8 cellular contexts compared by ENCODE assay signal in genomic region chr14:34220921-34221320, GRCh38.
DNase-seq lines count a peak whose midpoint lies in the region; ATAC-seq, FAIRE-seq and TF ChIP-seq lines count a peak whose summit lies in the region.

No MANE protein-coding gene starts in this region.

- no peaks in the 10 kb centered on the region for H3K4me1 ChIP-seq in astrocyte (ENCODE audit: insufficient read depth, low read length)

- intact Hi-C loops in CD14-positive monocyte (cut with micrococcal nuclease): no loop called here

- H3K36me3 Mint-ChIP-seq in astrocyte (ENCODE audit: low read depth, unreplicated experiment) (no peaks in the 10 kb centered on the region), CD14-positive monocyte (no peaks in the 10 kb centered on the region)

- DNase-seq in astrocyte (ENCODE audit: low read depth) (no peak), DMS53 treated with DMSO at 0.1 percent for 48 hours (lab: John Stamatoyannopoulos, UW; ENCODE audit: unreplicated experiment) (no peak), CD14-positive monocyte (ENCODE audit: low spot score) (no peak), substantia nigra (lab: John Stamatoyannopoulos, UW) (no peak), glomerular visceral epithelial cell (ENCODE audit: extremely low spot score) (no peak)

- H4K20me1 ChIP-seq in astrocyte (ENCODE audit: insufficient read depth, low read length): no peaks in the 10 kb centered on the region

- no peak overlapping the region for H3K4me2 ChIP-seq in astrocyte (ENCODE audit: low read length)

- no peak for TF ChIP-seq CTCF in astrocyte (IDR thresholded peaks at IDR 0.05; ENCODE audit: insufficient read depth, low read depth, low read length)
- no peak for TF ChIP-seq CTCF in CD14-positive monocyte (IDR thresholded peaks at IDR 0.05)

- H3K4me3 Mint-ChIP-seq in astrocyte (ENCODE audit: unreplicated experiment) (peak overlapping the region; percentile 40), CD14-positive monocyte (no peak overlapping the region)

- H3K27ac Mint-ChIP-seq in astrocyte (ENCODE audit: unreplicated experiment): no peak overlapping the region
- H3K27ac Mint-ChIP-seq in CD14-positive monocyte: peak overlapping the region in 2 of 7 donors; percentile 2 to 63

- H3K9ac ChIP-seq in astrocyte (ENCODE audit: low read length): no peak overlapping the region

- no peak for FAIRE-seq in astrocyte (lab: Jason Lieb, UNC)

- peaks cover 2% of the 10 kb centered on the region for H3K27me3 ChIP-seq in astrocyte (ENCODE audit: insufficient read depth, low read length)

- H3K9me3 Mint-ChIP-seq in astrocyte (ENCODE audit: unreplicated experiment): no peaks in the 10 kb centered on the region
- H3K9me3 Mint-ChIP-seq in CD14-positive monocyte: peaks cover 0 to 8% (median 0%) of the 10 kb centered on the region in 7 donors

- ATAC-seq in GM18870 (IDR thresholded peaks at IDR 0.05; ENCODE audit: unreplicated experiment) (peak; percentile 76), GM21528 (IDR thresholded peaks at IDR 0.05; ENCODE audit: low FRiP score, unreplicated experiment) (peak; percentile 83), HG03460 (IDR thresholded peaks at IDR 0.05; ENCODE audit: unreplicated experiment) (peak; percentile 95)

- H3K36me3 ChIP-seq in astrocyte (ENCODE audit: insufficient read depth, low read length): no peaks in the 10 kb centered on the region

- H3K79me2 ChIP-seq in astrocyte (ENCODE audit: insufficient read depth, low read length): no peaks in the 10 kb centered on the region

- H3K27me3 Mint-ChIP-seq in astrocyte (ENCODE audit: low read depth, unreplicated experiment): no peaks in the 10 kb centered on the region
- H3K27me3 Mint-ChIP-seq in CD14-positive monocyte (ENCODE audit: low read depth in 3 of 3): peaks cover 5 to 19% (median 8%) of the 10 kb centered on the region in 3 donors

- H3K27ac ChIP-seq in astrocyte (ENCODE audit: low read depth, low read length) (no peak overlapping the region), substantia nigra (ENCODE audit: low read depth, low read length, poor library complexity, severe bottlenecking) (no peak overlapping the region)

- H3K4me3 ChIP-seq in astrocyte (ENCODE audit: insufficient read depth, low read depth, low read length): no peak overlapping the region

- no peak overlapping the region for H2AFZ ChIP-seq in astrocyte (ENCODE audit: low read depth, low read length)

- no peaks in the 10 kb centered on the region for H3K9me3 ChIP-seq in astrocyte (ENCODE audit: insufficient read depth, low read depth, low read length)

- H3K4me1 Mint-ChIP-seq in astrocyte (ENCODE audit: low read depth, unreplicated experiment) (peaks cover 19% of the 10 kb centered on the region), CD14-positive monocyte (peaks cover 2% of the 10 kb centered on the region)
